ENCODE assay signal across 13 cellular contexts in genomic region chr12:112025808-112026375, GRCh38. TPM values are rescaled to one million over a fixed set of nuclear protein-coding genes. Genes with fewer than 3 reads are reported as not detected.
DNase-seq lines count a peak whose midpoint lies in the region; ATAC-seq and TF ChIP-seq lines count a peak whose summit lies in the region.
"Had no signal": no experiment of that assay in that cellular context is flagged by ENCODE, and none has a peak within 500 bp of the region (broad histone marks: within the 10 kb centered on the region; RNA-seq: fewer than 3 reads in every experiment).

No MANE protein-coding gene starts in this region.

- peak overlapping the region; percentile 24 for H3K27ac ChIP-seq in OCI-LY7 (ENCODE audit: low read depth, low read length, poor library complexity, severe bottlenecking)
- H3K27ac ChIP-seq in dorsolateral prefrontal cortex, result no peak overlapping the region
- no peak overlapping the region for H3K27ac ChIP-seq in tibial nerve
- H3K27ac ChIP-seq: testis had no signal

- H3K36me3 Mint-ChIP-seq in activated CD8-positive, alpha-beta memory T cell treated with anti-CD3 and anti-CD28 coated beads, Interleukin-2, amount 10 ng/mL, durations not matched to agents 7 days and 5 days, result peaks cover 43% of the 10 kb centered on the region
- H3K36me3 Mint-ChIP-seq in chondrocyte (ENCODE audit: low read depth), result peaks cover 32% of the 10 kb centered on the region

- H3K36me3 ChIP-seq in OCI-LY7 (ENCODE audit: insufficient read depth, low read length), result peaks cover 90% of the 10 kb centered on the region
- peaks cover 0 to 78% (median 0%) of the 10 kb centered on the region in 3 donors for H3K36me3 ChIP-seq in tibial nerve

- H3K4me3 Mint-ChIP-seq in activated CD8-positive, alpha-beta memory T cell treated with anti-CD3 and anti-CD28 coated beads, Interleukin-2, amount 10 ng/mL, durations not matched to agents 7 days and 5 days, result no peak overlapping the region
- H3K4me3 Mint-ChIP-seq in chondrocyte (ENCODE audit: unreplicated experiment), result no peak overlapping the region

- peaks cover 9% of the 10 kb centered on the region; the same call in 1 of the 2 replicates for H4K20me1 ChIP-seq in OCI-LY7 (ENCODE audit: insufficient read depth, low read length)

- no peak for DNase-seq in activated CD8-positive, alpha-beta memory T cell treated with anti-CD3 and anti-CD28 coated beads, Interleukin-2, amount 10 ng/mL, durations not matched to agents 7 days and 5 days
- DNase-seq in activated CD8-positive, alpha-beta memory T cell treated with anti-CD3 and anti-CD28 coated beads for 24 hours, result no peak
- DNase-seq in OCI-LY7 (ENCODE audit: low spot score) (peak; percentile 43), chondrocyte (ENCODE audit: low spot score) (no peak), renal cortical epithelial cell (ENCODE audit: low read depth) (peak; percentile 34), dorsolateral prefrontal cortex (no peak), tibial nerve (ENCODE audit: low spot score in 2 of 2) (no peak)
- DNase-seq: activated CD4-positive, CD25-positive, alpha-beta regulatory T cell treated with anti-CD3 and anti-CD28 coated beads, Interleukin-2, amount 50 U/mL, for 72 hours; NCI-H2029; occipital lobe; stimulated activated CD4-positive, alpha-beta T cell treated with anti-CD3 and anti-CD28 coated beads, Interleukin-2, amount 100 ng/mL, for 48 hours; testis had no signal

- POLR2A ChIA-PET in OCI-LY7 (lab: Charles Lee), result interaction anchor here (0.6 to 1.0 kb wide), 3 partner anchors 12 to 1658 kb away, joined by 3 to 8 read pairs (median 5); no protein-coding TSS in a partner anchor

- H3K4me1 ChIP-seq in OCI-LY7 (ENCODE audit: insufficient read depth, low read length, poor library complexity, severe bottlenecking) (peaks cover 15% of the 10 kb centered on the region), tibial nerve (no peaks in the 10 kb centered on the region)
- H3K4me1 ChIP-seq: testis had no signal

- H3K9me3 Mint-ChIP-seq in activated CD8-positive, alpha-beta memory T cell treated with anti-CD3 and anti-CD28 coated beads, Interleukin-2, amount 10 ng/mL, durations not matched to agents 7 days and 5 days (ENCODE audit: low read depth), result no peaks in the 10 kb centered on the region
- H3K9me3 Mint-ChIP-seq in chondrocyte (ENCODE audit: low read depth), result no peaks in the 10 kb centered on the region

- TF ChIP-seq POLR2A in tibial nerve (IDR thresholded peaks at IDR 0.05), result no peak

- peak overlapping the region; percentile 80 for H3K27ac Mint-ChIP-seq in activated CD8-positive, alpha-beta memory T cell treated with anti-CD3 and anti-CD28 coated beads, Interleukin-2, amount 10 ng/mL, durations not matched to agents 7 days and 5 days
- peak overlapping the region; percentile 84 for H3K27ac Mint-ChIP-seq in chondrocyte (ENCODE audit: unreplicated experiment)

- intact Hi-C loops in OCI-LY7 (cut with micrococcal nuclease; ENCODE audit: unreplicated experiment), result no loop called here
- intact Hi-C loops in dorsolateral prefrontal cortex (cut with DNase I), result no loop called here

- no peaks in the 10 kb centered on the region for H3K79me2 ChIP-seq in OCI-LY7 (ENCODE audit: insufficient read depth, low read depth, low read length)

- TF ChIP-seq EP300 in tibial nerve (IDR thresholded peaks at IDR 0.05), result no peak

- H3K4me3 ChIP-seq in OCI-LY7 (ENCODE audit: low read depth, low read length, poor library complexity, severe bottlenecking) (no peak overlapping the region), dorsolateral prefrontal cortex (no peak overlapping the region), tibial nerve (no peak overlapping the region)
- H3K4me3 ChIP-seq: testis had no signal

- H3K4me1 Mint-ChIP-seq in activated CD8-positive, alpha-beta memory T cell treated with anti-CD3 and anti-CD28 coated beads, Interleukin-2, amount 10 ng/mL, durations not matched to agents 7 days and 5 days, result peaks cover 22% of the 10 kb centered on the region
- H3K4me1 Mint-ChIP-seq in chondrocyte (ENCODE audit: low read depth), result peaks cover 6% of the 10 kb centered on the region

- ATAC-seq in activated CD8-positive, alpha-beta memory T cell treated with anti-CD3 and anti-CD28 coated beads, Interleukin-2, amount 10 ng/mL, durations not matched to agents 7 days and 5 days, result no peak
- no peak for ATAC-seq in HG03432 (IDR thresholded peaks at IDR 0.05; ENCODE audit: unreplicated experiment)

- H3K27me3 Mint-ChIP-seq in activated CD8-positive, alpha-beta memory T cell treated with anti-CD3 and anti-CD28 coated beads, Interleukin-2, amount 10 ng/mL, durations not matched to agents 7 days and 5 days, result no peaks in the 10 kb centered on the region
- no peaks in the 10 kb centered on the region for H3K27me3 Mint-ChIP-seq in chondrocyte (ENCODE audit: low read depth)

- TF ChIP-seq CTCF in OCI-LY7 (conservative IDR thresholded peaks at IDR 0.05; ENCODE audit: low read length), result no peak
- no peak for TF ChIP-seq CTCF in chondrocyte (IDR thresholded peaks at IDR 0.05)
- TF ChIP-seq CTCF in dorsolateral prefrontal cortex (IDR thresholded peaks at IDR 0.05 in 54 of 56, conservative IDR thresholded peaks at IDR 0.05 in 2 of 56; ENCODE audit: low read depth in 1 of 56, partially characterized antibody in 56 of 56), result no peak
- TF ChIP-seq CTCF in tibial nerve (IDR thresholded peaks at IDR 0.05), result no peak

- no peaks in the 10 kb centered on the region for H3K9me2 ChIP-seq in OCI-LY7 (ENCODE audit: insufficient read depth, low read length)

- CTCF ChIA-PET in activated CD8-positive, alpha-beta memory T cell treated with anti-CD3 and anti-CD28 coated beads, Interleukin-2, amount 10 ng/mL, durations not matched to agents 7 days and 5 days (lab: Charles Lee), result interaction anchor here (0.9 kb wide), 1 partner anchor 81 kb away, joined by 3 read pairs; no protein-coding TSS in a partner anchor
- CTCF ChIA-PET in OCI-LY7 (lab: Charles Lee; ENCODE audit: unreplicated experiment), result no interaction called here

- peak overlapping the region; percentile 40 for H3K4me2 ChIP-seq in OCI-LY7 (ENCODE audit: low read length)

- WGBS in tibial nerve, 2 donors, result 61% methylated on average over 4 of the region's 4 CpGs

- H3K9me3 ChIP-seq in OCI-LY7 (ENCODE audit: low read length) (no peaks in the 10 kb centered on the region), tibial nerve (no peaks in the 10 kb centered on the region)
- H3K9me3 ChIP-seq: testis had no signal

- H3K27me3 ChIP-seq in dorsolateral prefrontal cortex, result no peaks in the 10 kb centered on the region
- no peaks in the 10 kb centered on the region for H3K27me3 ChIP-seq in tibial nerve
- H3K27me3 ChIP-seq: testis had no signal

- H2AFZ ChIP-seq in OCI-LY7 (ENCODE audit: low read length), result no peak overlapping the region

- no TSS peak for BruUV-seq in OCI-LY7 (replicated peaks; lab: Mats Ljungman, UMichigan)

RNA-seq across cellular contexts. Expression of gene ERP29, which starts 12.7 kb away (rescaled TPM):
- total RNA-seq in activated CD8-positive, alpha-beta memory T cell treated with anti-CD3 and anti-CD28 coated beads, Interleukin-2, amount 10 ng/mL, durations not matched to agents 7 days and 5 days, result 100 to 1,000 TPM; 119 to 150 TPM
- 72.1 and 112 TPM in 2 replicates for total RNA-seq in OCI-LY7 (2014; rRNA removed; shearing (Covaris generic))
- 107 and 120 TPM in 2 replicates for total RNA-seq in OCI-LY7 (2022)
- 86.9 to 114 TPM (median 111 TPM) in 3 replicates for total RNA-seq in chondrocyte
- total RNA-seq in renal cortical epithelial cell, result 69.5 and 75.7 TPM in 2 replicates
- total RNA-seq in dorsolateral prefrontal cortex, result 10 to 100 TPM; 31.1 to 63.4 (median 46.7) TPM
- 10 to 100 TPM; 12.9 to 36.5 (median 29.7) TPM for total RNA-seq in tibial nerve

RNA-seq across cellular contexts. Expression of gene TMEM116, which starts 12.9 kb away (rescaled TPM):
- 10 to 100 TPM; 14.6 to 22.2 TPM for total RNA-seq in activated CD8-positive, alpha-beta memory T cell treated with anti-CD3 and anti-CD28 coated beads, Interleukin-2, amount 10 ng/mL, durations not matched to agents 7 days and 5 days
- 8.8 and 9.0 TPM in 2 replicates for total RNA-seq in OCI-LY7 (2014; rRNA removed; shearing (Covaris generic))
- total RNA-seq in OCI-LY7 (2022) (13.1 and 16.0 TPM in 2 replicates), chondrocyte (8.4 to 11.0 TPM (median 9.8 TPM) in 3 replicates), renal cortical epithelial cell (11.5 and 14.1 TPM in 2 replicates), dorsolateral prefrontal cortex (10 to 100 TPM; 13.7 to 34.8 (median 21.9) TPM), tibial nerve (10 to 100 TPM in 3 of 4 donors, 1 to 10 TPM in 1; 6.9 to 18.1 (median 14.4) TPM)

Comparison
In these comparisons a context has a peak if more than half of its experiments do, and no peak if none do; other contexts are left out.
1. DNase-seq: peak in OCI-LY7 (single experiment) and renal cortical epithelial cell (single experiment); none in activated CD8-positive, alpha-beta memory T cell treated with anti-CD3 and anti-CD28 coated beads, Interleukin-2, amount 10 ng/mL, durations not matched to agents 7 days and 5 days (single experiment), activated CD8-positive, alpha-beta memory T cell treated with anti-CD3 and anti-CD28 coated beads for 24 hours (single experiment), chondrocyte (single experiment), dorsolateral prefrontal cortex (0 of 10) and tibial nerve (0 of 2).